8 cellular contexts compared by ENCODE assay signal in the genomic region with DNA sequence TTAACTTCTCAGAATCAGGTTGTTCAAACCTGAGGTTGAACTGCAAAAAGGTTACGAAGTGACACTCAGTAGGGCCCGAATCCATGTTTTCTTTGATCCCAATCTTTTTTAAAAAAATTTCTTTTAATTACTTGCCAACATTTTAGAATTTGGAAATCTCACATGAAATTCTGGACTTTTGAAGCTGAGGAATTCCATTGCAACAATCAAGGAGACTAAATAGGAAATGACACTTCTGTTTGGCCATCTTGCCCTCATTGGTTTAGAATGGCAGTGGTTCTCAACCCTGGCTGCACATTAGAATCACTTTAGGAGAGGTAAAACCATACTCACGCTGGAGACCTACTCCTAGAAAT. TPM values are rescaled to one million over a fixed set of nuclear protein-coding genes. Genes with fewer than 3 reads are reported as not detected.
DNase-seq lines count a peak whose midpoint lies in the region; ATAC-seq, FAIRE-seq and TF ChIP-seq lines count a peak whose summit lies in the region.

No MANE protein-coding gene starts in this region.

- peak overlapping the region; percentile 93 for H2AFZ ChIP-seq in HepG2 (ENCODE audit: low read length)

- no peak for DNase-seq in cardiac muscle cell (ENCODE audit: low read depth in 1 of 2, low spot score in 1 of 2)
- no peak for DNase-seq in Right ventricle myocardium superior
- DNase-seq in adipocyte (ENCODE audit: low read depth) = no peak
- no peak for DNase-seq in HepG2 (ENCODE audit: low spot score)
- no peak for DNase-seq in upper lobe of right lung
- no peak for DNase-seq in NCI-H146 (lab: John Stamatoyannopoulos, UW)
- no peak for DNase-seq in DMS153 treated with DMSO at 0.1 percent for 48 hours (lab: John Stamatoyannopoulos, UW; ENCODE audit: unreplicated experiment)
- no peak for DNase-seq in SHP77 (lab: John Stamatoyannopoulos, UW)

- H3K36me3 ChIP-seq in cardiac muscle cell = no peaks in the 10 kb centered on the region
- H3K36me3 ChIP-seq in adipocyte (ENCODE audit: control insufficient read depth, insufficient read depth, low read length, severe bottlenecking) = no peaks in the 10 kb centered on the region
- H3K36me3 ChIP-seq in HepG2 (replicated peaks in 1 of 2; ENCODE audit: control insufficient read depth in 1 of 2, insufficient read depth in 2 of 2, low read length in 2 of 2) = 0 out of 5 replicates have a peak, but pooled peaks cover 0 to 2% of the 10 kb centered on the region in 2 experiments
- H3K36me3 ChIP-seq in upper lobe of right lung = no peaks in the 10 kb centered on the region

- WGBS in HepG2 (ENCODE audit: low lambda C conversion rate) = 18% methylated on average over 3 of the region's 3 CpGs

- TF ChIP-seq POLR2A in HepG2 (IDR thresholded peaks at IDR 0.05; ENCODE audit: insufficient read depth in 1 of 2, low read depth in 2 of 2, low read length in 2 of 2) = no peak

- H3K79me2 ChIP-seq in HepG2 (ENCODE audit: insufficient read depth, low read length) = peaks cover 11% of the 10 kb centered on the region

- no peaks in the 10 kb centered on the region for H4K20me1 ChIP-seq in HepG2 (ENCODE audit: insufficient read depth, low read length)

- no peak for ATAC-seq in Right ventricle myocardium superior (ENCODE audit: poor library complexity)
- ATAC-seq in HepG2 = no peak; the same call in 2 of the 3 replicates
- ATAC-seq in upper lobe of right lung = no peak

- POLR2A ChIA-PET in HepG2 (lab: Yijun Ruan, JAX) = interaction anchor here (1.0 to 2.5 kb wide), 3 partner anchors 13 to 37 kb away, joined by 3 to 13 read pairs (median 4); no protein-coding TSS in a partner anchor

- TF ChIP-seq EP300 in HepG2 (IDR thresholded peaks at IDR 0.05; ENCODE audit: low read depth in 2 of 2, low read length in 2 of 2) (no peak), HepG2 (CRISPR knock-in tag; IDR thresholded peaks at IDR 0.05; ENCODE audit: borderline replicate concordance) (no peak)

- CTCF ChIA-PET in HepG2 (lab: Yijun Ruan, JAX; ENCODE audit: low intra/inter-chr PET ratio, low total read pairs) = no interaction called here

- H3K27ac ChIP-seq in cardiac muscle cell (no peak overlapping the region), HepG2 (ENCODE audit: extremely low read length, insufficient read depth, low read length) (peak overlapping the region; percentile 5), upper lobe of right lung (peak overlapping the region; percentile 84)

- BruUV-seq in HepG2 (replicated peaks; lab: Mats Ljungman, UMichigan) = TSS peak; percentile 98

- H3K4me1 ChIP-seq in cardiac muscle cell (ENCODE audit: low read depth) (no peaks in the 10 kb centered on the region), adipocyte (ENCODE audit: control insufficient read depth, insufficient read depth, low read length) (peaks cover 22% of the 10 kb centered on the region), HepG2 (ENCODE audit: insufficient read depth, low read length) (peaks cover 37% of the 10 kb centered on the region), upper lobe of right lung (peaks cover 8% of the 10 kb centered on the region)

- peak overlapping the region; percentile 78 for H3K4me2 ChIP-seq in HepG2 (ENCODE audit: low read depth, low read length)

- H3K9ac ChIP-seq in adipocyte (ENCODE audit: low read length) (peak overlapping the region; percentile 98), HepG2 (ENCODE audit: insufficient read depth, low read depth, low read length) (peak overlapping the region; percentile 93)

- H3K27me3 ChIP-seq in cardiac muscle cell (no peaks in the 10 kb centered on the region), adipocyte (replicated peaks; ENCODE audit: control insufficient read depth, insufficient read depth, low read length) (no peaks in the 10 kb centered on the region), HepG2 (ENCODE audit: control insufficient read depth in 1 of 2, insufficient read depth in 2 of 2, low read length in 2 of 2) (no peaks in the 10 kb centered on the region; a peak in 1 of 5 replicates), upper lobe of right lung (no peaks in the 10 kb centered on the region)

- H3K9me3 ChIP-seq in cardiac muscle cell (ENCODE audit: low read depth) (no peaks in the 10 kb centered on the region), adipocyte (ENCODE audit: control insufficient read depth, low read length) (no peaks in the 10 kb centered on the region), HepG2 (ENCODE audit: low read length) (no peaks in the 10 kb centered on the region), upper lobe of right lung (no peaks in the 10 kb centered on the region)

- TF ChIP-seq RAD21 in HepG2 (CRISPR knock-in tag; IDR thresholded peaks at IDR 0.05) = no peak

- in situ Hi-C loops in HepG2 (cut with HindIII; ENCODE audit: extremely low pct_ligation_motif_present, low pct_unique_long_range_greater_than_20kb) = no loop called here

- intact Hi-C loops in Right ventricle myocardium superior (cut with DNase I) = loop anchor here (10.0 kb wide), 1 partner anchor 232 kb away; no protein-coding TSS in a partner anchor
- intact Hi-C loops in HepG2 (cut with micrococcal nuclease; ENCODE audit: unreplicated experiment) = no loop called here
- intact Hi-C loops in upper lobe of right lung (cut with DNase I) = no loop called here

- no peak for FAIRE-seq in HepG2 (lab: Jason Lieb, UNC)

- TF ChIP-seq CTCF in cardiac muscle cell (IDR thresholded peaks at IDR 0.05; ENCODE audit: low read depth, low read length) (no peak), HepG2 (CRISPR knock-in tag; IDR thresholded peaks at IDR 0.05) (no peak), upper lobe of right lung (IDR thresholded peaks at IDR 0.05) (no peak)

- peak overlapping the region; percentile 85 for H3K4me3 ChIP-seq in cardiac muscle cell
- peak overlapping the region; percentile 98 for H3K4me3 ChIP-seq in adipocyte (ENCODE audit: low read length)
- H3K4me3 ChIP-seq in HepG2 (replicated peaks in 1 of 3; ENCODE audit: insufficient read depth in 1 of 3, low read depth in 2 of 3, low read length in 3 of 3) = peak overlapping the region; percentile 57 to 95 (median 70)
- peak overlapping the region; percentile 87 for H3K4me3 ChIP-seq in upper lobe of right lung

TF ChIP-seq in HepG2, 621 proteins besides CTCF, POLR2A, EP300 and RAD21 (continues in another document):
- TF ChIP-seq EHMT2 (IDR thresholded peaks at IDR 0.05; ENCODE audit: borderline replicate concordance, low read depth, low read length) = peak; percentile 79; the same call in 1 of the 2 replicates
- no peak for TF ChIP-seq ZNF225 (CRISPR knock-in tag; IDR thresholded peaks at IDR 0.05)
- TF ChIP-seq NR2F6 (IDR thresholded peaks at IDR 0.05) = peak; percentile 4; the same call in 1 of the 2 replicates
- no peak for TF ChIP-seq NR2F6 (CRISPR knock-in tag; IDR thresholded peaks at IDR 0.05)
- no peak for TF ChIP-seq TCF12 (IDR thresholded peaks at IDR 0.05)
- TF ChIP-seq TCF12 (CRISPR knock-in tag; IDR thresholded peaks at IDR 0.05) = no peak
- no peak for TF ChIP-seq ZNF326 (CRISPR knock-in tag; IDR thresholded peaks at IDR 0.05; ENCODE audit: borderline replicate concordance)
- no peak for TF ChIP-seq ZNF564 (CRISPR knock-in tag; IDR thresholded peaks at IDR 0.05)
- no peak for TF ChIP-seq MEIS2 (CRISPR knock-in tag; IDR thresholded peaks at IDR 0.05)
- TF ChIP-seq ZNF607 (CRISPR knock-in tag; IDR thresholded peaks at IDR 0.05; ENCODE audit: borderline replicate concordance) = 0 out of 2 replicates have a peak, but pooled peaks have one; percentile 12
- TF ChIP-seq ZNF713 (CRISPR knock-in tag; IDR thresholded peaks at IDR 0.05) = no peak
- no peak for TF ChIP-seq CREB3 (CRISPR knock-in tag; IDR thresholded peaks at IDR 0.05)
- TF ChIP-seq ZNF234 (CRISPR knock-in tag; conservative IDR thresholded peaks at IDR 0.05) = 0 out of 2 replicates have a peak, but pooled peaks have one; percentile 41
- TF ChIP-seq IRX3 (CRISPR knock-in tag; IDR thresholded peaks at IDR 0.05; ENCODE audit: borderline replicate concordance, low read depth) = no peak
- no peak for TF ChIP-seq REL (CRISPR knock-in tag; conservative IDR thresholded peaks at IDR 0.05)
- no peak for TF ChIP-seq BHLHE40 (IDR thresholded peaks at IDR 0.05; ENCODE audit: low read length)
- TF ChIP-seq PLRG1 (conservative IDR thresholded peaks at IDR 0.05) = no peak

RNA-seq across cellular contexts. Expression of gene TOMM7, which starts 0.5 kb away (rescaled TPM):
- total RNA-seq in cardiac muscle cell (58.7 and 113 TPM in 2 replicates), Right ventricle myocardium superior (634 TPM), HepG2 (2016; rRNA removed; fragmentation: Illumina TruSeq; extraction: Trizol) (251 and 352 TPM in 2 replicates), upper lobe of right lung (361 TPM)
- polyA plus RNA-seq in cardiac muscle cell (317 and 390 TPM in 2 replicates), HepG2 (2011; rRNA removed) (328 and 369 TPM in 2 replicates)
- total RNA-seq in HepG2 (2016; cell fraction: cytosol; rRNA removed; fragmentation: Illumina TruSeq; extraction: Trizol; ENCODE audit: low read depth) = 240 and 298 TPM in 2 replicates
- total RNA-seq in HepG2 (2016; cell fraction: insoluble cytoplasmic fraction; rRNA removed; fragmentation: Illumina TruSeq; extraction: Trizol) = 254 and 324 TPM in 2 replicates
- total RNA-seq in HepG2 (2016; cell fraction: membrane; rRNA removed; fragmentation: Illumina TruSeq; extraction: Trizol) = 330 and 358 TPM in 2 replicates
- 87.9 and 93.9 TPM in 2 replicates for total RNA-seq in HepG2 (2016; cell fraction: nucleus; rRNA removed; fragmentation: Illumina TruSeq; extraction: Trizol)
- polyA plus RNA-seq in HepG2 (2011; cell fraction: cytosol; rRNA removed) = 127 and 129 TPM in 2 replicates
- 34.6 and 47.7 TPM in 2 replicates for polyA plus RNA-seq in HepG2 (2011; cell fraction: nucleus; rRNA removed)
- 309 and 319 TPM in 2 replicates for polyA plus RNA-seq in HepG2 (2012)
- polyA plus RNA-seq in HepG2 (2016; cell fraction: cytosol; fragmentation: Illumina TruSeq; extraction: Trizol; ENCODE audit: low read depth) = 336 and 479 TPM in 2 replicates
- 318 and 360 TPM in 2 replicates for polyA plus RNA-seq in HepG2 (2016; cell fraction: insoluble cytoplasmic fraction; fragmentation: Illumina TruSeq; extraction: Trizol; ENCODE audit: low read depth)
- 372 and 511 TPM in 2 replicates for polyA plus RNA-seq in HepG2 (2016; cell fraction: membrane; fragmentation: Illumina TruSeq; extraction: Trizol; ENCODE audit: low read depth)
- polyA plus RNA-seq in HepG2 (2016; cell fraction: nucleus; fragmentation: Illumina TruSeq; extraction: Trizol; ENCODE audit: insufficient read depth, low read depth) = 176 and 184 TPM in 2 replicates
- 115 and 385 TPM in 2 replicates for polyA minus RNA-seq in HepG2 (2011; rRNA and poly(A)+ RNA removed; ENCODE audit: low replicate concordance)
- 16.5 and 34.8 TPM in 2 replicates for polyA minus RNA-seq in HepG2 (2011; cell fraction: cytosol; rRNA and poly(A)+ RNA removed)
- 30.5 and 32.2 TPM in 2 replicates for polyA minus RNA-seq in HepG2 (2011; cell fraction: nucleus; rRNA and poly(A)+ RNA removed)
